ENCODE assay signal across 28 cellular contexts in the genomic region with DNA sequence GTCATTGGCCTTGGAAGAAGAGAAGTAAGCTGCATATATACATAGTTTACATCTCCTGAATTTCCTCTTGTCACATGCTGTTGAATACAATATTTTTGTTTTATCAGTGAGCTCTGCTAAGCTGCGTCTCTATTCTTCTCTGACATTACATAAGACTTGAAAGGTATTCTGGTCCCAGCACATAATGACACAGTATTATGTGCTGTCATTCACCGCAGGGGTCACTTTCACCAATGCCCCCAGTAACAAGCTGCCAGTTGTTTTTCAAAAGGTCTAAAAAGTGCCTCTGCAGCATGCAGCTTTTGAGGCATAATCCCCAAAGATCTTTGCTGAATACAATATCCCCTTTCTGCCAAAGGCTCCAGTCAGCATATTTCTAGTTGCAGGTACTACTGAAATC.
A peak's percentile ranks its signal among the peaks of the same experiment; 100 is the strongest.
DNase-seq lines count a peak whose midpoint lies in the region; ATAC-seq and TF ChIP-seq lines count a peak whose summit lies in the region.
"Had no signal": no experiment of that assay in that cellular context is flagged by ENCODE, and none has a peak within 500 bp of the region (broad histone marks: within the 10 kb centered on the region; RNA-seq: fewer than 3 reads in every experiment).

No MANE protein-coding gene starts in this region.

- ATAC-seq in HG03460 (IDR thresholded peaks at IDR 0.05; ENCODE audit: unreplicated experiment) (no peak), GM18505 (IDR thresholded peaks at IDR 0.05; ENCODE audit: unreplicated experiment) (no peak)
- ATAC-seq: CD8-positive, alpha-beta T cell; HepG2 had no signal

- H4K20me1 ChIP-seq in KMS-11 (ENCODE audit: insufficient read depth) = no peaks in the 10 kb centered on the region

- H4K8ac ChIP-seq in mesendoderm (ENCODE audit: low read depth, low read length) = no peak overlapping the region

- H3K27me3 ChIP-seq in KMS-11 (ENCODE audit: insufficient read depth, low read depth) (no peaks in the 10 kb centered on the region), mesendoderm (ENCODE audit: insufficient read depth, low read length, poor library complexity) (no peaks in the 10 kb centered on the region)

- H3K79me2 ChIP-seq in KMS-11 (ENCODE audit: insufficient read depth, low read depth) = no peaks in the 10 kb centered on the region
- no peaks in the 10 kb centered on the region for H3K79me2 ChIP-seq in mesendoderm (ENCODE audit: control insufficient read depth, insufficient read depth, low read length)

- H4K5ac ChIP-seq in mesendoderm (ENCODE audit: low read length) = no peak overlapping the region

- H3K4me3 ChIP-seq in KMS-11 (IDR thresholded peaks at IDR 0.05; ENCODE audit: insufficient read depth, low read depth, low read length) = no peak overlapping the region
- no peak overlapping the region for H3K4me3 ChIP-seq in mesendoderm (ENCODE audit: low read length)
- no peak overlapping the region for H3K4me3 ChIP-seq in retinal pigment epithelial cell (ENCODE audit: low read length)
- H3K4me3 ChIP-seq: GM23248 had no signal

- no peaks in the 10 kb centered on the region for H3K79me1 ChIP-seq in mesendoderm (ENCODE audit: low read length)

- no peak overlapping the region for H2BK120ac ChIP-seq in mesendoderm (ENCODE audit: low read depth, low read length)

- DNase-seq in NCI-H69 (lab: John Stamatoyannopoulos, UW) = peak; percentile 6
- DNase-seq in mesendoderm = peak; percentile 8
- DNase-seq in retinal pigment epithelial cell (ENCODE audit: low read depth) = peak; percentile 17
- no peak for DNase-seq in GF-D8 (lab: John Stamatoyannopoulos, UW)
- DNase-seq in NCI-H2171 (lab: John Stamatoyannopoulos, UW) = no peak
- DNase-seq: Caco-2; CD8-positive, alpha-beta T cell; DMS 273 treated with DMSO at 0.1 percent for 48 hours; DMS79 treated with DMSO at 0.1 percent for 48 hours; GM23248; H9; HFFc6; Kasumi-1; NCI-H1105 treated with DMSO at 0.1 percent for 48 hours; NCI-H1694; NCI-H2029 treated with DMSO at 0.1 percent for 48 hours; NCI-H345; NCI-H510A treated with DMSO at 0.1 percent for 48 hours; NCI-H748 treated with DMSO at 0.1 percent for 48 hours; NK-92 treated with Interleukin-12 subunit alpha and Interleukin-12 subunit beta, amount 100 ng/mL, for 24 hours; SHP77; T-helper 1 cell had no signal

- no peaks in the 10 kb centered on the region for H3K36me3 ChIP-seq in KMS-11 (ENCODE audit: insufficient read depth)
- H3K36me3 ChIP-seq in mesendoderm (ENCODE audit: control insufficient read depth, insufficient read depth, low read length) = no peaks in the 10 kb centered on the region

- no peak overlapping the region for H3K4ac ChIP-seq in mesendoderm (ENCODE audit: low read depth, low read length)

- no peak overlapping the region for H2AK5ac ChIP-seq in mesendoderm (ENCODE audit: low read length)

- H2AFZ ChIP-seq in KMS-11 (ENCODE audit: low read depth) = no peak overlapping the region
- H2AFZ ChIP-seq: GM23248 had no signal

- peaks cover 16% of the 10 kb centered on the region for H3K4me1 ChIP-seq in KMS-11 (ENCODE audit: low read depth, poor library complexity, severe bottlenecking)
- no peaks in the 10 kb centered on the region for H3K4me1 ChIP-seq in mesendoderm (ENCODE audit: control insufficient read depth, low read depth, low read length)
- H3K4me1 ChIP-seq: Caco-2 had no signal

- no peak overlapping the region for H2BK5ac ChIP-seq in mesendoderm (ENCODE audit: low read length)

- H3K4me2 ChIP-seq in KMS-11 (peak overlapping the region; percentile 15; the same call in 1 of the 2 replicates), mesendoderm (ENCODE audit: low read length) (no peak overlapping the region)

- no peak overlapping the region for H2BK15ac ChIP-seq in mesendoderm (replicated peaks; ENCODE audit: low read depth)

- H3K23ac ChIP-seq in mesendoderm (ENCODE audit: low read length) = no peak overlapping the region

- no peak overlapping the region for H3K18ac ChIP-seq in mesendoderm (ENCODE audit: low read length)

- peak overlapping the region; percentile 10; the same call in 1 of the 2 replicates for H3K27ac ChIP-seq in KMS-11
- H3K27ac ChIP-seq in mesendoderm (ENCODE audit: low read depth, low read length) = no peak overlapping the region
- H3K27ac ChIP-seq: C4-2B, GM23248, RWPE1 had no signal

- no peak for TF ChIP-seq POLR2A in GM18505 (IDR thresholded peaks at IDR 0.05; ENCODE audit: borderline replicate concordance, extremely low read depth, insufficient read depth, insufficient read length)

- TF ChIP-seq CTCF in KMS-11 (conservative IDR thresholded peaks at IDR 0.05; ENCODE audit: low read depth, low read length) (no peak), retinal pigment epithelial cell (conservative IDR thresholded peaks at IDR 0.05; ENCODE audit: low read depth, low read length) (no peak)

- H3K9ac ChIP-seq in KMS-11 (no peak overlapping the region), mesendoderm (ENCODE audit: low read length) (no peak overlapping the region)
- H3K9ac ChIP-seq: GM23248 had no signal

- no CpG with 5 or more reads among the region's 2 CpGs for WGBS in mesendoderm (ENCODE audit: extremely low coverage, insufficient coverage, low lambda C conversion rate)

- no peak overlapping the region for H3K56ac ChIP-seq in mesendoderm (ENCODE audit: low read length)

Comparison
In these comparisons a context has a peak if more than half of its experiments do, and no peak if none do; other contexts are left out.
1. DNase-seq: peak in NCI-H69 (single experiment), mesendoderm (single experiment) and retinal pigment epithelial cell (single experiment); none in GF-D8 (single experiment) and NCI-H2171 (single experiment).